11 cellular contexts compared by ENCODE assay signal in the genomic region with DNA sequence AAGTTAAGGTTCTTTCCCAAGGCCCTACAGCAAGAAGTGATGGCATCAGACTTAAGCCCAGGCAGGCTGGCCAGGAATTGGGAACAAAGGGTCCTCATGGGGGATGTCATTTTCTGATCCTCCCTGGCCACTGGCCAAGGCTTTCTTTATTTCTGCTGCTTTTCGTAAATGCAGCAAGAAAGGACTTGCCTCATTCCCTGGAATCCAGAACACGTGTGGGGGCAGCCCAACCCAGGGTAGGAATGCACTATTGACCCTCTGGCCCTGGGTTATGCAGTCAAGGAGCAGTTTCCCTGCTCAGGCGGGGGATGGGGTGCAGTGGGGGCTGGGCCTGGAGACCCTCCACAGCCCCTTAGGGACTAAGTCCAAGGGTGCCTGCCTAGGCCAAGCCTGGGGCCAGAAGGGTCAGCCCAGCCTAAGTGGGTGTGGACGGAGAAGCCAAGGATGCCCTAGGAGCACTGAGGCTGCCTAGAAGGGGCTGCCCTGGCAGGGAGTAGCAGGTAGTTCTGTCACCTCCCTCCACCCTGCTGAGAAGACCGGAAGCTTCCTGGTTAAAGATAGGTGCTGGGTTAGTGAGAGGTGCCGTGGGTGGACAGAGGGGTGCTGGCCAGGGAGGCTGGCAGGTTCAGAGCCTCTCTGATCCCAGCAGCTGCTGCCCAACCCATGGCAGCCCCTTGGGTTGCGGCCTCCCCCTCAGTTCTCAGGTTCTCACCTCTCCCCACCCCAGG.
DNase-seq lines count a peak whose midpoint lies in the region; ATAC-seq and TF ChIP-seq lines count a peak whose summit lies in the region.
"Had no signal": no experiment of that assay in that cellular context is flagged by ENCODE, and none has a peak within 500 bp of the region (broad histone marks: within the 10 kb centered on the region; RNA-seq: fewer than 3 reads in every experiment).

No MANE protein-coding gene starts in this region.

- no peaks in the 10 kb centered on the region for H3K27me3 Mint-ChIP-seq in CD4-positive, alpha-beta memory T cell
- H3K27me3 Mint-ChIP-seq in Calu3 (ENCODE audit: unreplicated experiment) = no peaks in the 10 kb centered on the region

- TF ChIP-seq CTCF in left ventricle myocardium inferior (IDR thresholded peaks at IDR 0.05; ENCODE audit: borderline replicate concordance) (no peak), gastrocnemius medialis (IDR thresholded peaks at IDR 0.05 in 4 of 5, conservative IDR thresholded peaks at IDR 0.05 in 1 of 5) (no peak), Calu3 (IDR thresholded peaks at IDR 0.05; ENCODE audit: unreplicated experiment) (no peak)

- CTCF ChIA-PET in CD4-positive, alpha-beta memory T cell (lab: Charles Lee; ENCODE audit: partially characterized antibody) = interaction anchor here (0.8 to 1.4 kb wide), 2 partner anchors 10 kb away, joined by 3 to 17 read pairs; no protein-coding TSS in a partner anchor
- CTCF ChIA-PET in Calu3 (lab: Charles Lee) = no interaction called here

- in situ Hi-C loops in gastrocnemius medialis (cut with MboI; ENCODE audit: low sequenced_read_pairs in 4 of 4) = loop anchor here in 3 of 4 donors (25.0 kb wide), 1 partner anchor 264 kb away; no protein-coding TSS in a partner anchor

- H3K4me3 Mint-ChIP-seq in CD4-positive, alpha-beta memory T cell = peak overlapping the region in 3 of 8 donors; percentile 26 to 59 (median 49)
- H3K4me3 Mint-ChIP-seq in Calu3 (ENCODE audit: low read depth, unreplicated experiment) = no peak overlapping the region

- BruUV-seq in Calu3 (replicated peaks; lab: Mats Ljungman, UMichigan) = no TSS peak

- intact Hi-C loops in CD4-positive, alpha-beta memory T cell (cut with micrococcal nuclease) = loop anchor here (10.0 kb wide), 1 partner anchor 281 kb away; a partner anchor contains a TSS
- intact Hi-C loops in left ventricle myocardium inferior (cut with micrococcal nuclease) = no loop called here
- intact Hi-C loops in gastrocnemius medialis (cut with DNase I; ENCODE audit: low total_unique reads) = no loop called here
- intact Hi-C loops in Calu3 (cut with micrococcal nuclease; ENCODE audit: unreplicated experiment) = no loop called here

- no peaks in the 10 kb centered on the region for H3K36me3 ChIP-seq in CD4-positive, alpha-beta memory T cell (ENCODE audit: insufficient read depth, low read length)
- no peaks in the 10 kb centered on the region for H3K36me3 ChIP-seq in left ventricle myocardium inferior
- H3K36me3 ChIP-seq in gastrocnemius medialis = no peaks in the 10 kb centered on the region
- H3K36me3 ChIP-seq: thoracic aorta had no signal

- peaks cover 10 to 27% (median 17%) of the 10 kb centered on the region in 4 donors for H3K4me1 Mint-ChIP-seq in CD4-positive, alpha-beta memory T cell
- no peaks in the 10 kb centered on the region for H3K4me1 Mint-ChIP-seq in Calu3 (ENCODE audit: low read depth, unreplicated experiment)

- POLR2A ChIA-PET in CD4-positive, alpha-beta memory T cell (lab: Charles Lee; ENCODE audit: partially characterized antibody) = no interaction called here

- TF ChIP-seq POLR2A in gastrocnemius medialis (IDR thresholded peaks at IDR 0.05) = no peak

- no peak overlapping the region for H3K27ac ChIP-seq in CD4-positive, alpha-beta memory T cell (ENCODE audit: low read depth, low read length)
- H3K27ac ChIP-seq in adipose tissue (ENCODE audit: low read depth, low read length) (peak overlapping the region; percentile 30), left ventricle myocardium inferior (replicated peaks) (peak overlapping the region; percentile 80), gastrocnemius medialis (peak overlapping the region; percentile 37 to 68 (median 62))
- H3K27ac ChIP-seq: SK-N-MC, thoracic aorta had no signal

- no peak for DNase-seq in CD4-positive, alpha-beta memory T cell
- no peak for DNase-seq in left ventricle myocardium inferior
- peak; percentile 53 to 71 for DNase-seq in gastrocnemius medialis
- DNase-seq in Calu3 = no peak
- no peak for DNase-seq in SKM-1 treated with dmso at 0.1 percent for 144 hours (lab: John Stamatoyannopoulos, UW; ENCODE audit: unreplicated experiment)
- no peak for DNase-seq in UCSD-AML1 (lab: John Stamatoyannopoulos, UW; ENCODE audit: unreplicated experiment)
- no peak for DNase-seq in activated CD4-positive, alpha-beta T cell treated with anti-CD3 and anti-CD28 coated beads, Interleukin-2, amount 50 U/mL, for 1 hour
- DNase-seq: activated effector memory CD4-positive, alpha-beta T cell treated with anti-CD3 and anti-CD28 coated beads, Interleukin-2, amount 50 U/mL, for 16 hours had no signal

- H3K9me3 ChIP-seq in CD4-positive, alpha-beta memory T cell (ENCODE audit: control insufficient read depth in 1 of 2, low read length in 2 of 2) = no peaks in the 10 kb centered on the region
- H3K9me3 ChIP-seq in left ventricle myocardium inferior (replicated peaks) (no peaks in the 10 kb centered on the region), gastrocnemius medialis (no peaks in the 10 kb centered on the region)
- H3K9me3 ChIP-seq: thoracic aorta had no signal

- peak; percentile 19 to 20 for ATAC-seq in gastrocnemius medialis

- H3K4me3 ChIP-seq in CD4-positive, alpha-beta memory T cell (ENCODE audit: low read length in 2 of 2) = no peak overlapping the region
- H3K4me3 ChIP-seq in left ventricle myocardium inferior (no peak overlapping the region), gastrocnemius medialis (no peak overlapping the region)
- H3K4me3 ChIP-seq: SK-N-MC, thoracic aorta had no signal

- H3K27ac Mint-ChIP-seq in CD4-positive, alpha-beta memory T cell = peak overlapping the region; percentile 39 to 99 (median 83)
- H3K27ac Mint-ChIP-seq in Calu3 (ENCODE audit: unreplicated experiment) = no peak overlapping the region

- H3K4me1 ChIP-seq in CD4-positive, alpha-beta memory T cell (ENCODE audit: insufficient read depth, low read length) = peaks cover 29% of the 10 kb centered on the region
- H3K4me1 ChIP-seq in left ventricle myocardium inferior (peaks cover 60% of the 10 kb centered on the region), gastrocnemius medialis (peaks cover 16 to 21% of the 10 kb centered on the region in 2 donors)

- no peaks in the 10 kb centered on the region for H3K9me3 Mint-ChIP-seq in CD4-positive, alpha-beta memory T cell
- no peaks in the 10 kb centered on the region for H3K9me3 Mint-ChIP-seq in Calu3 (ENCODE audit: low read depth, unreplicated experiment)

- WGBS in adipose tissue, 3 donors = 63 to 79% (median 71%) methylated on average over 7 of the region's 7 CpGs

- H3K27me3 ChIP-seq in CD4-positive, alpha-beta memory T cell (ENCODE audit: insufficient read depth, low read length) = no peaks in the 10 kb centered on the region
- H3K27me3 ChIP-seq in left ventricle myocardium inferior (ENCODE audit: low read depth) (no peaks in the 10 kb centered on the region), gastrocnemius medialis (no peaks in the 10 kb centered on the region)

- peaks cover 0 to 8% of the 10 kb centered on the region in 2 donors for H3K36me3 Mint-ChIP-seq in CD4-positive, alpha-beta memory T cell
- H3K36me3 Mint-ChIP-seq in Calu3 (ENCODE audit: insufficient read depth, unreplicated experiment) = no peaks in the 10 kb centered on the region

Comparison
In these comparisons a context has a peak if more than half of its experiments do, and no peak if none do; other contexts are left out.
1. DNase-seq: peak in gastrocnemius medialis (2 of 2); none in CD4-positive, alpha-beta memory T cell (0 of 5), left ventricle myocardium inferior (single experiment), Calu3 (single experiment), SKM-1 treated with dmso at 0.1 percent for 144 hours (single experiment), UCSD-AML1 (single experiment) and activated CD4-positive, alpha-beta T cell treated with anti-CD3 and anti-CD28 coated beads, Interleukin-2, amount 50 U/mL, for 1 hour (single experiment).